In the genomic region with DNA sequence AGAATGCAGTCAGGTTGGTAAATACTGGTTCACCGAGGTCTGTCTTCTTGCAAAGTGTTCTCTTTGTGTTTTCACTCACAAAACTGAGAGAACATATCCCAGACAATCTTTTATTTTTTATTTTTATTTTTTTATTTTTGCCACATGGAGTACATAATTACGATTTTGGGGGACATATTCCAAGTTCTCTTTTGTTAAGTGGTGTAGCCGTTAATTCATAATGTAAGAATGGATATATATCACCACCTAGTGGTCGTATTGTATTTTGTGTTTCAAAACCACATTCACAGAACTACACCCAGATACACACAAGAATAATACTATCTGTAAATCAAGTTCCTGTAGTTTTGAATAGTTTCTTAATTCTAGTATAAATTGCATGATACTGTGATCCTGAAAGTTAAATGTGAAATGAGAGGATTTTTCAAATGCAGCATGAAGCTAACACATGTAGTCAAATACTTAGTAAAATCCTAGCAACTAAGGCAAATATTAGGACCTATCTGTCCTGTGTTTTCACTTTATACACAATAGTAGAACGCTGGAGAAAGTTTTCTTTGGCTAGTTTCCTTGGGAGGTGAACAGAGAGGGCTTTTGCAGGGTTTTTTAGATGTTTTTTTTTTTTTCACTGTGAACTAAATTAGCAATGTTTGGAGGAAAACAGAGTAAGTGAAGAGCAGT, we compare ENCODE assay signal across 8 cellular contexts.
A peak's percentile ranks its signal among the peaks of the same experiment; 100 is the strongest.
DNase-seq lines count a peak whose midpoint lies in the region; ATAC-seq and TF ChIP-seq lines count a peak whose summit lies in the region.

No MANE protein-coding gene starts in this region.

- H2AFZ ChIP-seq in PC-3 (ENCODE audit: low read length) (no peak overlapping the region), neural cell (ENCODE audit: low read depth, low read length) (no peak overlapping the region)

- H4K20me1 ChIP-seq in PC-3 (ENCODE audit: low read length) (no peaks in the 10 kb centered on the region), neural cell (ENCODE audit: insufficient read depth) (peaks cover 93% of the 10 kb centered on the region)

- H3K4me3 Mint-ChIP-seq in natural killer cell = no peak overlapping the region
- H3K4me3 Mint-ChIP-seq in natural killer cell treated with Interleukin-12 subunit alpha and Interleukin-12 subunit beta and Interleukin-15 and Interleukin-18, amount 100 ng/mL, for 72 hours = no peak overlapping the region
- H3K4me3 Mint-ChIP-seq in endothelial cell (ENCODE audit: unreplicated experiment) = no peak overlapping the region
- no peak overlapping the region for H3K4me3 Mint-ChIP-seq in activated T-helper 2 cell treated with anti-CD3 and anti-CD28 coated beads, Interferon-gamma antibody, Interleukin-2, Interleukin-4, amounts not matched to agents 10 μg/mL and 5 μg/mL and 100 μg/mL, durations not matched to agents 14 hours and 24 hours and 36 hours (ENCODE audit: low read depth)

- H3K4me2 ChIP-seq in PC-3 (ENCODE audit: low read length) (peak overlapping the region; percentile 76), neural cell (ENCODE audit: low read length) (no peak overlapping the region)

- intact Hi-C loops in natural killer cell (cut with micrococcal nuclease) = loop anchor here (1.0 to 2.0 kb wide), 2 partner anchors 923 to 1213 kb away; no protein-coding TSS in a partner anchor
- intact Hi-C loops in PC-3 (cut with micrococcal nuclease) = loop anchor here (1.0 to 10.0 kb wide), 6 partner anchors 90 to 1212 kb away; no protein-coding TSS in a partner anchor
- intact Hi-C loops in activated T-helper 2 cell treated with anti-CD3 and anti-CD28 coated beads, Interferon-gamma antibody, Interleukin-2, Interleukin-4, amounts not matched to agents 10 μg/mL and 5 μg/mL and 100 μg/mL, durations not matched to agents 14 hours and 24 hours and 36 hours (cut with micrococcal nuclease) = loop anchor here (2.0 to 5.0 kb wide), 3 partner anchors 922 to 1251 kb away; no protein-coding TSS in a partner anchor

- POLR2A ChIA-PET in PC-3 (lab: Charles Lee; ENCODE audit: unreplicated experiment) = no interaction called here

- peak overlapping the region; percentile 61 for H3K27ac ChIP-seq in PC-3 (ENCODE audit: low read length)
- no peak overlapping the region for H3K27ac ChIP-seq in neural cell (ENCODE audit: low read length)

- BruUV-seq in PC-3 (replicated peaks; lab: Mats Ljungman, UMichigan) = no TSS peak

- H3K9me3 ChIP-seq in PC-3 (ENCODE audit: low read length) = no peaks in the 10 kb centered on the region
- no peaks in the 10 kb centered on the region for H3K9me3 ChIP-seq in neural cell (ENCODE audit: low read length)

- peak overlapping the region; percentile 38; the same call in 1 of the 2 replicates for H3K4me3 ChIP-seq in PC-3 (ENCODE audit: low read length)
- no peak overlapping the region for H3K4me3 ChIP-seq in neural cell (ENCODE audit: low read length)

- peak; percentile 62 for TF ChIP-seq RAD21 in neural cell (conservative IDR thresholded peaks at IDR 0.05)

- no peak for TF ChIP-seq EP300 in neural cell (conservative IDR thresholded peaks at IDR 0.05; ENCODE audit: poor library complexity, severe bottlenecking)

- TF ChIP-seq CTCF in natural killer cell (IDR thresholded peaks at IDR 0.05) (peak; percentile 55), PC-3 (conservative IDR thresholded peaks at IDR 0.05; ENCODE audit: low read depth, low read length) (peak; percentile 75), endothelial cell (IDR thresholded peaks at IDR 0.05; ENCODE audit: unreplicated experiment) (peak; percentile 71), neural cell (IDR thresholded peaks at IDR 0.05; ENCODE audit: poor library complexity, severe bottlenecking) (peak; percentile 63)

- H3K4me1 ChIP-seq in PC-3 (ENCODE audit: insufficient read depth, low read length) = peaks cover 35% of the 10 kb centered on the region

- H3F3A ChIP-seq in PC-3 (ENCODE audit: low read length, unreplicated experiment) (peaks cover 4% of the 10 kb centered on the region), neural cell (ENCODE audit: insufficient read depth, low read length, poor library complexity, severe bottlenecking) (peaks cover 16% of the 10 kb centered on the region)

- no peaks in the 10 kb centered on the region for H3K36me3 ChIP-seq in PC-3 (ENCODE audit: low read depth, low read length)
- H3K36me3 ChIP-seq in neural cell (ENCODE audit: insufficient read depth, low read length) = peaks cover 38% of the 10 kb centered on the region

- H3K79me2 ChIP-seq in PC-3 (ENCODE audit: low read length) (no peaks in the 10 kb centered on the region), neural cell (replicated peaks; ENCODE audit: insufficient read depth, low read length) (peaks cover 75% of the 10 kb centered on the region)

- ATAC-seq in natural killer cell = peak in 1 of 3 donors; percentile 52
- ATAC-seq in natural killer cell treated with Interleukin-12 subunit alpha and Interleukin-12 subunit beta and Interleukin-15 and Interleukin-18, amount 100 ng/mL, for 72 hours = no peak
- peak; percentile 72 for ATAC-seq in HG03442 (IDR thresholded peaks at IDR 0.05; ENCODE audit: unreplicated experiment)
- ATAC-seq in PC-3 = peak; percentile 63

- DNase-seq in natural killer cell = no peak
- no peak for DNase-seq in natural killer cell treated with Interleukin-12 subunit alpha and Interleukin-12 subunit beta and Interleukin-15 and Interleukin-18, amount 100 ng/mL, for 72 hours (ENCODE audit: low spot score)
- DNase-seq in PC-3 = peak; percentile 70
- DNase-seq in endothelial cell (ENCODE audit: low spot score) = no peak
- DNase-seq in activated T-helper 2 cell treated with anti-CD3 and anti-CD28 coated beads, Interferon-gamma antibody, Interleukin-2, Interleukin-4, amounts not matched to agents 10 μg/mL and 5 μg/mL and 100 μg/mL, durations not matched to agents 14 hours and 24 hours and 36 hours (ENCODE audit: low spot score) = no peak
- no peak for DNase-seq in activated CD4-positive, alpha-beta T cell treated with anti-CD3 and anti-CD28 coated beads for 1 hour

- no peak overlapping the region for H3K27ac Mint-ChIP-seq in natural killer cell
- no peak overlapping the region for H3K27ac Mint-ChIP-seq in natural killer cell treated with Interleukin-12 subunit alpha and Interleukin-12 subunit beta and Interleukin-15 and Interleukin-18, amount 100 ng/mL, for 72 hours
- H3K27ac Mint-ChIP-seq in endothelial cell (ENCODE audit: unreplicated experiment) = no peak overlapping the region
- H3K27ac Mint-ChIP-seq in activated T-helper 2 cell treated with anti-CD3 and anti-CD28 coated beads, Interferon-gamma antibody, Interleukin-2, Interleukin-4, amounts not matched to agents 10 μg/mL and 5 μg/mL and 100 μg/mL, durations not matched to agents 14 hours and 24 hours and 36 hours = no peak overlapping the region

- H3K27me3 Mint-ChIP-seq in natural killer cell (ENCODE audit: low read depth in 2 of 2) = peaks cover 5 to 37% of the 10 kb centered on the region in 2 donors
- peaks cover 22 to 33% of the 10 kb centered on the region in 2 donors for H3K27me3 Mint-ChIP-seq in natural killer cell treated with Interleukin-12 subunit alpha and Interleukin-12 subunit beta and Interleukin-15 and Interleukin-18, amount 100 ng/mL, for 72 hours
- H3K27me3 Mint-ChIP-seq in endothelial cell (ENCODE audit: unreplicated experiment) = no peaks in the 10 kb centered on the region
- peaks cover 18% of the 10 kb centered on the region for H3K27me3 Mint-ChIP-seq in activated T-helper 2 cell treated with anti-CD3 and anti-CD28 coated beads, Interferon-gamma antibody, Interleukin-2, Interleukin-4, amounts not matched to agents 10 μg/mL and 5 μg/mL and 100 μg/mL, durations not matched to agents 14 hours and 24 hours and 36 hours (ENCODE audit: low read depth)

- H3K36me3 Mint-ChIP-seq in natural killer cell (no peaks in the 10 kb centered on the region), endothelial cell (ENCODE audit: low read depth, unreplicated experiment) (peaks cover 5% of the 10 kb centered on the region)
- no peaks in the 10 kb centered on the region for H3K36me3 Mint-ChIP-seq in natural killer cell treated with Interleukin-12 subunit alpha and Interleukin-12 subunit beta and Interleukin-15 and Interleukin-18, amount 100 ng/mL, for 72 hours
- no peaks in the 10 kb centered on the region for H3K36me3 Mint-ChIP-seq in activated T-helper 2 cell treated with anti-CD3 and anti-CD28 coated beads, Interferon-gamma antibody, Interleukin-2, Interleukin-4, amounts not matched to agents 10 μg/mL and 5 μg/mL and 100 μg/mL, durations not matched to agents 14 hours and 24 hours and 36 hours (ENCODE audit: low read depth)

- H3K9me3 Mint-ChIP-seq in natural killer cell (no peaks in the 10 kb centered on the region), endothelial cell (ENCODE audit: unreplicated experiment) (no peaks in the 10 kb centered on the region)
- H3K9me3 Mint-ChIP-seq in natural killer cell treated with Interleukin-12 subunit alpha and Interleukin-12 subunit beta and Interleukin-15 and Interleukin-18, amount 100 ng/mL, for 72 hours = no peaks in the 10 kb centered on the region
- H3K9me3 Mint-ChIP-seq in activated T-helper 2 cell treated with anti-CD3 and anti-CD28 coated beads, Interferon-gamma antibody, Interleukin-2, Interleukin-4, amounts not matched to agents 10 μg/mL and 5 μg/mL and 100 μg/mL, durations not matched to agents 14 hours and 24 hours and 36 hours = no peaks in the 10 kb centered on the region

- H3K27me3 ChIP-seq in PC-3 (ENCODE audit: low read length) (no peaks in the 10 kb centered on the region), neural cell (ENCODE audit: insufficient read depth, low read depth, low read length) (no peaks in the 10 kb centered on the region)

- H3K9me2 ChIP-seq in PC-3 (replicated peaks; ENCODE audit: low read length) (no peaks in the 10 kb centered on the region), neural cell (ENCODE audit: insufficient read depth, low read length) (no peaks in the 10 kb centered on the region)

- H3K9ac ChIP-seq in PC-3 (ENCODE audit: low read length) (no peak overlapping the region), neural cell (ENCODE audit: low read length) (no peak overlapping the region)

- CTCF ChIA-PET in PC-3 (lab: Charles Lee) = interaction anchor here (0.9 kb wide), 1 partner anchor 113 kb away, joined by 5 read pairs; no protein-coding TSS in a partner anchor

- H3K4me1 Mint-ChIP-seq in natural killer cell = no peaks in the 10 kb centered on the region
- no peaks in the 10 kb centered on the region for H3K4me1 Mint-ChIP-seq in natural killer cell treated with Interleukin-12 subunit alpha and Interleukin-12 subunit beta and Interleukin-15 and Interleukin-18, amount 100 ng/mL, for 72 hours (ENCODE audit: low read depth in 2 of 2)
- no peaks in the 10 kb centered on the region for H3K4me1 Mint-ChIP-seq in endothelial cell (ENCODE audit: unreplicated experiment)
- peaks cover 3% of the 10 kb centered on the region for H3K4me1 Mint-ChIP-seq in activated T-helper 2 cell treated with anti-CD3 and anti-CD28 coated beads, Interferon-gamma antibody, Interleukin-2, Interleukin-4, amounts not matched to agents 10 μg/mL and 5 μg/mL and 100 μg/mL, durations not matched to agents 14 hours and 24 hours and 36 hours (ENCODE audit: low read depth)

TF ChIP-seq in neural cell, 6 proteins besides CTCF, POLR2A, EP300 and RAD21 (continues in another document):
- peak; percentile 62 for TF ChIP-seq SMC3 (conservative IDR thresholded peaks at IDR 0.05; ENCODE audit: poor library complexity)

Comparison
In these comparisons a context has a peak if more than half of its experiments do, and no peak if none do; other contexts are left out.
1. ATAC-seq: peak in HG03442 (single experiment) and PC-3 (single experiment); none in natural killer cell treated with Interleukin-12 subunit alpha and Interleukin-12 subunit beta and Interleukin-15 and Interleukin-18, amount 100 ng/mL, for 72 hours (0 of 2).
2. Peak in every context shown above with its lines, with median percentiles within 50 percentile points of each other: CTCF ChIP-seq.